Comparison of ENCODE assay signal across 8 cellular contexts in genomic region chr11:96388891-96389603, GRCh38. TPM values are rescaled to one million over a fixed set of nuclear protein-coding genes. Genes with fewer than 3 reads are reported as not detected.
DNase-seq lines count a peak whose midpoint lies in the region; ATAC-seq, FAIRE-seq and TF ChIP-seq lines count a peak whose summit lies in the region.

No MANE protein-coding gene starts in this region.

- intact Hi-C loops in ovary (cut with DNase I): no loop called here

- ATAC-seq in GM21717 (IDR thresholded peaks at IDR 0.05; ENCODE audit: unreplicated experiment) (peak; percentile 41), WTC11 (peak; percentile 53)

- peaks cover 21% of the 10 kb centered on the region for H3K9me3 Mint-ChIP-seq in WTC11
- H3K9me3 Mint-ChIP-seq in glutamatergic neuron (ENCODE audit: unreplicated experiment): no peaks in the 10 kb centered on the region

- WGBS in HUES64: 2% methylated on average over 19 of the region's 21 CpGs
- 0% methylated on average over 21 of the region's 21 CpGs for WGBS in ovary, 3 donors

- peak overlapping the region; percentile 87 for H3K9ac ChIP-seq in HUES64 (ENCODE audit: low read depth, low read length)

- peaks cover 12% of the 10 kb centered on the region; the same call in 1 of the 2 replicates for H3K4me1 ChIP-seq in HUES64 (ENCODE audit: insufficient read depth, low read length)
- peaks cover 2% of the 10 kb centered on the region for H3K4me1 ChIP-seq in ovary (ENCODE audit: insufficient read depth)

- peak overlapping the region; percentile 89 for H3K4me3 Mint-ChIP-seq in WTC11
- peak overlapping the region; percentile 91 for H3K4me3 Mint-ChIP-seq in glutamatergic neuron (ENCODE audit: unreplicated experiment)

- DNase-seq in GM12865 (ENCODE audit: low read depth): no peak
- DNase-seq in WTC11 (ENCODE audit: low spot score): peak; percentile 73
- DNase-seq in glutamatergic neuron: peak; percentile 77
- no peak for DNase-seq in ovary
- DNase-seq in hippocampal formation (lab: John Stamatoyannopoulos, UW): no peak
- DNase-seq in D721Med (ENCODE audit: insufficient read length, low spot score): no peak

- H3K27ac ChIP-seq in HUES64 (ENCODE audit: low read depth, low read length) (peak overlapping the region; percentile 97), ovary (peak overlapping the region; percentile 30 to 73)

- H3K36me3 Mint-ChIP-seq in WTC11: peaks cover 24% of the 10 kb centered on the region
- peaks cover 4% of the 10 kb centered on the region for H3K36me3 Mint-ChIP-seq in glutamatergic neuron (ENCODE audit: unreplicated experiment)

- H3K27ac Mint-ChIP-seq in WTC11 (peak overlapping the region; percentile 91), glutamatergic neuron (ENCODE audit: unreplicated experiment) (peak overlapping the region; percentile 89)

- no peak for TF ChIP-seq POLR2A in ovary (IDR thresholded peaks at IDR 0.05)

- H3K36me3 ChIP-seq in HUES64 (ENCODE audit: insufficient read depth, low read length): peaks cover 9% of the 10 kb centered on the region
- H3K36me3 ChIP-seq in ovary: no peaks in the 10 kb centered on the region

- TF ChIP-seq CTCF in GM12865 (IDR thresholded peaks at IDR 0.05; ENCODE audit: insufficient read depth, low read depth, low read length, missing control alignments) (no peak), WTC11 (IDR thresholded peaks at IDR 0.05) (no peak), glutamatergic neuron (IDR thresholded peaks at IDR 0.05; ENCODE audit: partially characterized antibody, unreplicated experiment) (no peak), ovary (IDR thresholded peaks at IDR 0.05) (peak in 1 of 3 donors; percentile 9), D721Med (IDR thresholded peaks at IDR 0.05; ENCODE audit: insufficient read depth, missing control alignments) (no peak)

- H3K27me3 Mint-ChIP-seq in WTC11 (ENCODE audit: low read depth) (peaks cover 8% of the 10 kb centered on the region), glutamatergic neuron (ENCODE audit: unreplicated experiment) (peaks cover 2% of the 10 kb centered on the region)

- TF ChIP-seq EP300 in ovary (IDR thresholded peaks at IDR 0.05): no peak

- H3K9me3 ChIP-seq in HUES64 (ENCODE audit: insufficient read depth, low read depth, low read length): no peaks in the 10 kb centered on the region
- no peaks in the 10 kb centered on the region for H3K9me3 ChIP-seq in ovary

- CTCF ChIA-PET in WTC11 (lab: Charles Lee): interaction anchor here (0.6 to 2.2 kb wide), 14 partner anchors 14 to 553 kb away, joined by 3 to 35 read pairs (median 5); partner anchors contain the start of genes MAML2 and MTMR2

- no peak for FAIRE-seq in D721Med (lab: Jason Lieb, UNC)

- H3K4me1 Mint-ChIP-seq in WTC11 (peaks cover 20% of the 10 kb centered on the region), glutamatergic neuron (ENCODE audit: low read depth, unreplicated experiment) (peaks cover 11% of the 10 kb centered on the region)

- H3K4me3 ChIP-seq in GM12865 (ENCODE audit: low read depth, low read length): peak overlapping the region; percentile 98
- H3K4me3 ChIP-seq in HUES64 (ENCODE audit: low read length): peak overlapping the region; percentile 88
- H3K4me3 ChIP-seq in ovary: peak overlapping the region; percentile 93

- no peaks in the 10 kb centered on the region for H3K27me3 ChIP-seq in HUES64 (ENCODE audit: insufficient read depth, low read length)
- H3K27me3 ChIP-seq in ovary: no peaks in the 10 kb centered on the region

- POLR2A ChIA-PET in WTC11 (lab: Charles Lee): interaction anchor here (0.6 to 2.3 kb wide), 6 partner anchors 11 to 599 kb away, joined by 3 to 25 read pairs (median 6); partner anchors contain the start of genes CEP57, FAM76B and MAML2

TF ChIP-seq in WTC11, 78 proteins besides CTCF, POLR2A, EP300 and RAD21 (continues in another document):
- TF ChIP-seq ZNF425 (CRISPR knock-in tag; conservative IDR thresholded peaks at IDR 0.05) (no peak), SOX15 (CRISPR knock-in tag; IDR thresholded peaks at IDR 0.05) (no peak), ATF6 (CRISPR knock-in tag; IDR thresholded peaks at IDR 0.05) (no peak), IRF2 (CRISPR knock-in tag; IDR thresholded peaks at IDR 0.05; ENCODE audit: borderline replicate concordance, low read depth) (no peak), CREM (CRISPR knock-in tag; IDR thresholded peaks at IDR 0.05) (0 out of 2 replicates have a peak, but pooled peaks have one; percentile 12), ZNF416 (CRISPR knock-in tag; IDR thresholded peaks at IDR 0.05) (no peak), CREB1 (CRISPR knock-in tag; IDR thresholded peaks at IDR 0.05) (no peak), ATF1 (CRISPR knock-in tag; IDR thresholded peaks at IDR 0.05) (no peak)
- TF ChIP-seq, protein P1, sequence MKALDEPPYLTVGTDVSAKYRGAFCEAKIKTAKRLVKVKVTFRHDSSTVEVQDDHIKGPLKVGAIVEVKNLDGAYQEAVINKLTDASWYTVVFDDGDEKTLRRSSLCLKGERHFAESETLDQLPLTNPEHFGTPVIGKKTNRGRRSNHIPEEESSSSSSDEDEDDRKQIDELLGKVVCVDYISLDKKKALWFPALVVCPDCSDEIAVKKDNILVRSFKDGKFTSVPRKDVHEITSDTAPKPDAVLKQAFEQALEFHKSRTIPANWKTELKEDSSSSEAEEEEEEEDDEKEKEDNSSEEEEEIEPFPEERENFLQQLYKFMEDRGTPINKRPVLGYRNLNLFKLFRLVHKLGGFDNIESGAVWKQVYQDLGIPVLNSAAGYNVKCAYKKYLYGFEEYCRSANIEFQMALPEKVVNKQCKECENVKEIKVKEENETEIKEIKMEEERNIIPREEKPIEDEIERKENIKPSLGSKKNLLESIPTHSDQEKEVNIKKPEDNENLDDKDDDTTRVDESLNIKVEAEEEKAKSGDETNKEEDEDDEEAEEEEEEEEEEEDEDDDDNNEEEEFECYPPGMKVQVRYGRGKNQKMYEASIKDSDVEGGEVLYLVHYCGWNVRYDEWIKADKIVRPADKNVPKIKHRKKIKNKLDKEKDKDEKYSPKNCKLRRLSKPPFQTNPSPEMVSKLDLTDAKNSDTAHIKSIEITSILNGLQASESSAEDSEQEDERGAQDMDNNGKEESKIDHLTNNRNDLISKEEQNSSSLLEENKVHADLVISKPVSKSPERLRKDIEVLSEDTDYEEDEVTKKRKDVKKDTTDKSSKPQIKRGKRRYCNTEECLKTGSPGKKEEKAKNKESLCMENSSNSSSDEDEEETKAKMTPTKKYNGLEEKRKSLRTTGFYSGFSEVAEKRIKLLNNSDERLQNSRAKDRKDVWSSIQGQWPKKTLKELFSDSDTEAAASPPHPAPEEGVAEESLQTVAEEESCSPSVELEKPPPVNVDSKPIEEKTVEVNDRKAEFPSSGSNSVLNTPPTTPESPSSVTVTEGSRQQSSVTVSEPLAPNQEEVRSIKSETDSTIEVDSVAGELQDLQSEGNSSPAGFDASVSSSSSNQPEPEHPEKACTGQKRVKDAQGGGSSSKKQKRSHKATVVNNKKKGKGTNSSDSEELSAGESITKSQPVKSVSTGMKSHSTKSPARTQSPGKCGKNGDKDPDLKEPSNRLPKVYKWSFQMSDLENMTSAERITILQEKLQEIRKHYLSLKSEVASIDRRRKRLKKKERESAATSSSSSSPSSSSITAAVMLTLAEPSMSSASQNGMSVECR (CRISPR knock-in tag; IDR thresholded peaks at IDR 0.05; ENCODE audit: borderline replicate concordance): no peak

RNA-seq across cellular contexts. Expression of gene CCDC82, which starts 0.7 kb away (rescaled TPM):
- 14.7 TPM for polyA plus RNA-seq in HUES64 (2013, experiment 1 of 2)
- polyA plus RNA-seq in HUES64 (2013, experiment 2 of 2): 18.6 TPM
- 15.0 to 16.3 TPM (median 15.3 TPM) in 3 replicates for total RNA-seq in WTC11 (2021)
- 56.3 TPM for total RNA-seq in glutamatergic neuron (ENCODE audit: unreplicated experiment)
- total RNA-seq in ovary: 10 to 100 TPM; 14.8 to 31.8 (median 23.0) TPM
- polyA plus RNA-seq in ovary: 10 to 100 TPM; 16.2 to 26.0 TPM

RNA-seq across cellular contexts. Expression of gene JRKL, which starts 0.8 kb away (rescaled TPM):
- 3.4 TPM for polyA plus RNA-seq in HUES64 (2013, experiment 1 of 2)
- polyA plus RNA-seq in HUES64 (2013, experiment 2 of 2): 4.1 TPM
- total RNA-seq in WTC11 (2021) (5.0 to 6.1 TPM (median 5.7 TPM) in 3 replicates), glutamatergic neuron (ENCODE audit: unreplicated experiment) (7.8 TPM), ovary (10 to 100 TPM in 5 of 7 donors, 1 to 10 TPM in 2; 7.1 to 18.8 (median 11.7) TPM)
- 10 to 100 TPM in 1 of 2 donors, 1 to 10 TPM in 1; 7.8 to 12.8 TPM for polyA plus RNA-seq in ovary

RNA-seq across cellular contexts. Expression of gene MAML2, which starts 46.1 kb away (rescaled TPM):
- 3.7 TPM for polyA plus RNA-seq in HUES64 (2013, experiment 1 of 2)
- 6.8 TPM for polyA plus RNA-seq in HUES64 (2013, experiment 2 of 2)
- total RNA-seq in WTC11 (2021) (5.1 to 8.1 TPM (median 5.2 TPM) in 3 replicates), glutamatergic neuron (ENCODE audit: unreplicated experiment) (2.1 TPM), ovary (10 to 100 TPM; 10.7 to 17.5 (median 14.6) TPM)
- polyA plus RNA-seq in ovary: 10 to 100 TPM in 1 of 2 donors, 1 to 10 TPM in 1; 7.3 to 16.4 TPM

Comparison
In these comparisons a context has a peak if more than half of its experiments do, and no peak if none do; other contexts are left out.
1. DNase-seq: peak in WTC11 (single experiment) and glutamatergic neuron (single experiment); none in GM12865 (single experiment), ovary (0 of 5), hippocampal formation (0 of 2) and D721Med (single experiment).
2. Peak in every context shown above with its lines, with median percentiles within 50 percentile points of each other: H3K4me3 ChIP-seq.